ENCODE assay signal across 8 cellular contexts in the genomic region with DNA sequence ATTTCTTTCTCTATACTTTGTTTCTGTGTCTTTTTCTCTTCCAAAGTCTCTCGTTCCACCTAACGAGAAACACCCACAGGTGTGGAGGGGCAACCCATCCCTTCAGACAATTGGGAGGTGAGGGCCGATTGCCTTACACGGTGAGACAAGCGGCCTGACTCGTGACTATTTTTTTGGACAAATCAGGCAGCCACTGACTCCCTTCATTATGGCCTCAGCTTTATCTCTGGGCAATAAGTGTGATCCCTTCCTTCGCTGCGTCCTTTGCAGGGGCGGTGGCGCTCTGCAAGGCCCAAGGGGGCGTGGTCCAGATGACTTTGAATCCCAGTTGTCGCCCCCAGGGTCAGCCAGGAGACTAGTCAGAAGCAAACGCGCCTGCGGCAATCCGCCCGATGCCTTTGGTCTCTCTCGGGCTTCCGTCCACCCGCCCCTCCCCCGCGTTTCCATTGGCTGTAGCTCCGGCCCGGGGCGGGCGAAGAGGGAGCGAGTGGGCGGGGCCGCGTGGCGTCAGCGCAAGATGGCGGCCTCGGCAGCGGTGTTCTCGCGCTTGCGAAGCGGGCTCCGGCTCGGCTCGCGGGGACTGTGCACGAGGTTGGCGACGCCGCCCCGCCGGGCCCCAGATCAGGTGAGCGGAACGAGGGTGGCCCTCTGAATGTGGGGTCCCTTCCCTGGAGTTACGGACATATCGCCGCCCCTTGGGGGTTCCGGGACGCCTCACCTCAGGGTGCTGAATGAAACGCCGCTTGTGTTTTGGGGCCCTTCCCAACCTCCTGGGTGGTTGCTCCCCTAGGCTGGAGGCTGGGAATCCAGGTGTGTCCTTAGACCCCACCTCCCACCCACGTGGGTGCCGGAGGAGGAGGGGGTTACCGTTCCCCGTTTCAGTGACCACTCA. TPM values are rescaled to one million over a fixed set of nuclear protein-coding genes. Genes with fewer than 3 reads are reported as not detected.
A peak's percentile ranks its signal among the peaks of the same experiment; 100 is the strongest.
DNase-seq lines count a peak whose midpoint lies in the region; ATAC-seq and TF ChIP-seq lines count a peak whose summit lies in the region.

A gene (plus strand): TSS at position 502 of the 892 bp plus-strand sequence. CDS start 16 bp downstream, at position 518.

- peaks cover 28 to 42% of the 10 kb centered on the region in 2 donors for H3K36me3 Mint-ChIP-seq in CD14-positive monocyte

- H3K4me3 Mint-ChIP-seq in CD14-positive monocyte = peak within 1 kb of the TSS; percentile 87 to 96

- peaks cover 22% of the 10 kb centered on the region for H3K4me1 Mint-ChIP-seq in CD14-positive monocyte

- H3K9me3 Mint-ChIP-seq in CD14-positive monocyte = no peaks in the 10 kb centered on the region

- H3K4me1 ChIP-seq in liver (ENCODE audit: control insufficient read depth in 4 of 4, insufficient read depth in 4 of 4, low read length in 3 of 4) = peaks cover 3 to 19% (median 15%) of the 10 kb centered on the region in 4 donors

- DNase-seq in CD14-positive monocyte (ENCODE audit: low spot score) (peak; percentile 94), HK-2 (ENCODE audit: unreplicated experiment) (peak; percentile 99), NCI-H82 treated with DMSO at 0.1 percent for 48 hours (lab: John Stamatoyannopoulos, UW; ENCODE audit: unreplicated experiment) (peak; percentile 98), dermis microvascular lymphatic vessel endothelial cell (ENCODE audit: low read depth in 2 of 2) (peak; percentile 81 to 95)
- DNase-seq in activated CD4-positive, alpha-beta T cell treated with anti-CD3 and anti-CD28 coated beads, Interleukin-2, amount 50 U/mL, for 48 hours = peak; percentile 99
- DNase-seq in stimulated activated CD4-positive, alpha-beta T cell treated with anti-CD3 and anti-CD28 coated beads, Interleukin-4, amount 100 ng/mL, for 1 hour = peak; percentile 99

- ATAC-seq in GM19438 (IDR thresholded peaks at IDR 0.05; ENCODE audit: low read depth, unreplicated experiment) = peak; percentile 83

- peak in 1 of 2 donors; percentile 40 for TF ChIP-seq RAD21 in liver (IDR thresholded peaks at IDR 0.05)

- H3K27me3 Mint-ChIP-seq in CD14-positive monocyte (ENCODE audit: low read depth in 3 of 3) = peaks cover 0 to 2% (median 0%) of the 10 kb centered on the region in 3 donors

- H3K9ac ChIP-seq in liver (ENCODE audit: low read depth in 1 of 2, low read length in 2 of 2) = peak within 1 kb of the TSS; percentile 76 to 93

- H3K9me3 ChIP-seq in liver (ENCODE audit: control insufficient read depth in 4 of 4, low read length in 3 of 4) = no peaks in the 10 kb centered on the region

- H3K27ac ChIP-seq in liver (ENCODE audit: low read depth in 1 of 2, low read length in 2 of 2) = peak within 1 kb of the TSS; percentile 61 to 82

- WGBS in liver = under 1% methylated on average over 62 of the region's 62 CpGs

- TF ChIP-seq CTCF in CD14-positive monocyte (IDR thresholded peaks at IDR 0.05) (no peak), liver (IDR thresholded peaks at IDR 0.05; ENCODE audit: low read depth, low read length, missing input control) (no peak)

- H3K4me3 ChIP-seq in liver (ENCODE audit: low read depth in 1 of 3, low read length in 3 of 3) = peak within 1 kb of the TSS; percentile 78 to 95 (median 79)

- intact Hi-C loops in CD14-positive monocyte (cut with micrococcal nuclease) = loop anchor here in 1 of 2 donors (5.0 kb wide), 1 partner anchor 52 kb away; a partner anchor contains a TSS

- no peaks in the 10 kb centered on the region for H3K27me3 ChIP-seq in liver (ENCODE audit: control insufficient read depth in 4 of 4, insufficient read depth in 4 of 4, low read length in 3 of 4)

- H3K36me3 ChIP-seq in liver (ENCODE audit: control insufficient read depth in 4 of 4, insufficient read depth in 3 of 4, low read depth in 1 of 4, low read length in 3 of 4) = peaks cover under 1 to 17% (median 8%) of the 10 kb centered on the region in 4 donors

- H3K27ac Mint-ChIP-seq in CD14-positive monocyte = peak within 1 kb of the TSS; percentile 87 to 98 (median 95)

TF ChIP-seq in liver, 16 proteins besides CTCF, POLR2A, EP300 and RAD21:
- TF ChIP-seq JUND (IDR thresholded peaks at IDR 0.05) (peak in 1 of 2 donors; percentile 39), TAF1 (conservative IDR thresholded peaks at IDR 0.05) (no peak), GABPA (IDR thresholded peaks at IDR 0.05 in 1 of 2, conservative IDR thresholded peaks at IDR 0.05 in 1 of 2) (peak in 1 of 2 donors; percentile 77), RXRA (IDR thresholded peaks at IDR 0.05) (peak; percentile 51 to 71), FOXA1 (IDR thresholded peaks at IDR 0.05) (no peak), HNF4A (conservative IDR thresholded peaks at IDR 0.05) (peak; percentile 21 to 51), EGR1 (IDR thresholded peaks at IDR 0.05; ENCODE audit: low read depth in 2 of 2) (peak; percentile 67 to 84), SP1 (IDR thresholded peaks at IDR 0.05) (peak; percentile 89), FOXA2 (IDR thresholded peaks at IDR 0.05) (no peak), NR2F2 (IDR thresholded peaks at IDR 0.05) (peak; percentile 52), HNF4G (IDR thresholded peaks at IDR 0.05) (no peak), YY1 (IDR thresholded peaks at IDR 0.05) (peak; percentile 98)
- TF ChIP-seq, protein P1, sequence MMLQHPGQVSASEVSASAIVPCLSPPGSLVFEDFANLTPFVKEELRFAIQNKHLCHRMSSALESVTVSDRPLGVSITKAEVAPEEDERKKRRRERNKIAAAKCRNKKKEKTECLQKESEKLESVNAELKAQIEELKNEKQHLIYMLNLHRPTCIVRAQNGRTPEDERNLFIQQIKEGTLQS (IDR thresholded peaks at IDR 0.05) = peak; percentile 10
- TF ChIP-seq, protein P2, sequence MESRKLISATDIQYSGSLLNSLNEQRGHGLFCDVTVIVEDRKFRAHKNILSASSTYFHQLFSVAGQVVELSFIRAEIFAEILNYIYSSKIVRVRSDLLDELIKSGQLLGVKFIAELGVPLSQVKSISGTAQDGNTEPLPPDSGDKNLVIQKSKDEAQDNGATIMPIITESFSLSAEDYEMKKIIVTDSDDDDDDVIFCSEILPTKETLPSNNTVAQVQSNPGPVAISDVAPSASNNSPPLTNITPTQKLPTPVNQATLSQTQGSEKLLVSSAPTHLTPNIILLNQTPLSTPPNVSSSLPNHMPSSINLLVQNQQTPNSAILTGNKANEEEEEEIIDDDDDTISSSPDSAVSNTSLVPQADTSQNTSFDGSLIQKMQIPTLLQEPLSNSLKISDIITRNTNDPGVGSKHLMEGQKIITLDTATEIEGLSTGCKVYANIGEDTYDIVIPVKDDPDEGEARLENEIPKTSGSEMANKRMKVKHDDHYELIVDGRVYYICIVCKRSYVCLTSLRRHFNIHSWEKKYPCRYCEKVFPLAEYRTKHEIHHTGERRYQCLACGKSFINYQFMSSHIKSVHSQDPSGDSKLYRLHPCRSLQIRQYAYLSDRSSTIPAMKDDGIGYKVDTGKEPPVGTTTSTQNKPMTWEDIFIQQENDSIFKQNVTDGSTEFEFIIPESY (IDR thresholded peaks at IDR 0.05) = peak; percentile 95
- TF ChIP-seq, protein P3, sequence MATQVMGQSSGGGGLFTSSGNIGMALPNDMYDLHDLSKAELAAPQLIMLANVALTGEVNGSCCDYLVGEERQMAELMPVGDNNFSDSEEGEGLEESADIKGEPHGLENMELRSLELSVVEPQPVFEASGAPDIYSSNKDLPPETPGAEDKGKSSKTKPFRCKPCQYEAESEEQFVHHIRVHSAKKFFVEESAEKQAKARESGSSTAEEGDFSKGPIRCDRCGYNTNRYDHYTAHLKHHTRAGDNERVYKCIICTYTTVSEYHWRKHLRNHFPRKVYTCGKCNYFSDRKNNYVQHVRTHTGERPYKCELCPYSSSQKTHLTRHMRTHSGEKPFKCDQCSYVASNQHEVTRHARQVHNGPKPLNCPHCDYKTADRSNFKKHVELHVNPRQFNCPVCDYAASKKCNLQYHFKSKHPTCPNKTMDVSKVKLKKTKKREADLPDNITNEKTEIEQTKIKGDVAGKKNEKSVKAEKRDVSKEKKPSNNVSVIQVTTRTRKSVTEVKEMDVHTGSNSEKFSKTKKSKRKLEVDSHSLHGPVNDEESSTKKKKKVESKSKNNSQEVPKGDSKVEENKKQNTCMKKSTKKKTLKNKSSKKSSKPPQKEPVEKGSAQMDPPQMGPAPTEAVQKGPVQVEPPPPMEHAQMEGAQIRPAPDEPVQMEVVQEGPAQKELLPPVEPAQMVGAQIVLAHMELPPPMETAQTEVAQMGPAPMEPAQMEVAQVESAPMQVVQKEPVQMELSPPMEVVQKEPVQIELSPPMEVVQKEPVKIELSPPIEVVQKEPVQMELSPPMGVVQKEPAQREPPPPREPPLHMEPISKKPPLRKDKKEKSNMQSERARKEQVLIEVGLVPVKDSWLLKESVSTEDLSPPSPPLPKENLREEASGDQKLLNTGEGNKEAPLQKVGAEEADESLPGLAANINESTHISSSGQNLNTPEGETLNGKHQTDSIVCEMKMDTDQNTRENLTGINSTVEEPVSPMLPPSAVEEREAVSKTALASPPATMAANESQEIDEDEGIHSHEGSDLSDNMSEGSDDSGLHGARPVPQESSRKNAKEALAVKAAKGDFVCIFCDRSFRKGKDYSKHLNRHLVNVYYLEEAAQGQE (IDR thresholded peaks at IDR 0.05) = peak; percentile 17
- TF ChIP-seq, protein P4, sequence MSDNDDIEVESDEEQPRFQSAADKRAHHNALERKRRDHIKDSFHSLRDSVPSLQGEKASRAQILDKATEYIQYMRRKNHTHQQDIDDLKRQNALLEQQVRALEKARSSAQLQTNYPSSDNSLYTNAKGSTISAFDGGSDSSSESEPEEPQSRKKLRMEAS (IDR thresholded peaks at IDR 0.05) = peak; percentile 57

RNA-seq across cellular contexts. Expression of the gene that starts here (rescaled TPM):
- polyA plus RNA-seq in CD14-positive monocyte (10 to 100 TPM; 43.8 to 54.6 TPM), liver (10 to 100 TPM; 32.1 to 39.9 TPM)
- total RNA-seq in dermis microvascular lymphatic vessel endothelial cell (48.3 and 50.3 TPM in 2 replicates), liver (10 to 100 TPM; 24.3 to 28.9 TPM)

Comparison
In these comparisons a context has a peak if more than half of its experiments do, and no peak if none do; other contexts are left out.
1. Peak in every context shown above with its lines: DNase-seq, ATAC-seq, H3K4me3 ChIP-seq and H3K27ac ChIP-seq.